Comparison of ENCODE assay signal across 1 cellular context in genomic region chr12:1812650-1813302, GRCh38.
TF ChIP-seq lines count a peak whose summit lies in the region.

No MANE protein-coding gene starts in this region.

TF ChIP-seq in HepG2, 621 proteins besides CTCF, POLR2A, EP300 and RAD21 (continued from another document and continues in another):
- TF ChIP-seq ARID3A (IDR thresholded peaks at IDR 0.05; ENCODE audit: low read depth, low read length), result no peak
- TF ChIP-seq MLLT10 (CRISPR knock-in tag; IDR thresholded peaks at IDR 0.05), result no peak
- no peak for TF ChIP-seq CHD4 (IDR thresholded peaks at IDR 0.05; ENCODE audit: borderline replicate concordance, low read length)
- TF ChIP-seq ZNF672 (CRISPR knock-in tag; IDR thresholded peaks at IDR 0.05), result no peak
- no peak for TF ChIP-seq ZNF18 (CRISPR knock-in tag; IDR thresholded peaks at IDR 0.05; ENCODE audit: insufficient replicate concordance)
- 0 out of 2 replicates have a peak, but pooled peaks have one; percentile 60 for TF ChIP-seq ZNF430 (CRISPR knock-in tag; IDR thresholded peaks at IDR 0.05)
- TF ChIP-seq HOXD1 (CRISPR knock-in tag; IDR thresholded peaks at IDR 0.05), result peak; percentile 44; the same call in 1 of the 2 replicates
- no peak for TF ChIP-seq ZNF782 (CRISPR knock-in tag; IDR thresholded peaks at IDR 0.05; ENCODE audit: borderline replicate concordance)
- peak; percentile 51; the same call in 1 of the 2 replicates for TF ChIP-seq POGK (CRISPR knock-in tag; conservative IDR thresholded peaks at IDR 0.05)
- TF ChIP-seq MNT (IDR thresholded peaks at IDR 0.05), result no peak
- no peak for TF ChIP-seq ZNF570 (CRISPR knock-in tag; IDR thresholded peaks at IDR 0.05; ENCODE audit: borderline replicate concordance)
- TF ChIP-seq LRRFIP1 (CRISPR knock-in tag; conservative IDR thresholded peaks at IDR 0.05), result no peak
- no peak for TF ChIP-seq ZNF674 (CRISPR knock-in tag; IDR thresholded peaks at IDR 0.05; ENCODE audit: low read depth)
- TF ChIP-seq ZNF589 (CRISPR knock-in tag; conservative IDR thresholded peaks at IDR 0.05), result no peak
- TF ChIP-seq ZMAT3 (CRISPR knock-in tag; conservative IDR thresholded peaks at IDR 0.05), result no peak
- TF ChIP-seq ZBTB33 (CRISPR knock-in tag; IDR thresholded peaks at IDR 0.05), result 0 out of 2 replicates have a peak, but pooled peaks have one; percentile 23
- no peak for TF ChIP-seq NCOA1 (CRISPR knock-in tag; IDR thresholded peaks at IDR 0.05)
- TF ChIP-seq NFKBIZ (CRISPR knock-in tag; IDR thresholded peaks at IDR 0.05), result no peak
- TF ChIP-seq TEAD2 (CRISPR knock-in tag; IDR thresholded peaks at IDR 0.05), result no peak
- no peak for TF ChIP-seq ZNF577 (CRISPR knock-in tag; IDR thresholded peaks at IDR 0.05; ENCODE audit: borderline replicate concordance, low read depth)
- TF ChIP-seq LCORL (IDR thresholded peaks at IDR 0.05), result no peak
- TF ChIP-seq LCORL (CRISPR knock-in tag; IDR thresholded peaks at IDR 0.05), result no peak
- TF ChIP-seq FOXK1 (CRISPR knock-in tag; IDR thresholded peaks at IDR 0.05; ENCODE audit: borderline replicate concordance, low read depth), result peak; percentile 69; the same call in 1 of the 2 replicates
- TF ChIP-seq ZNF24 (IDR thresholded peaks at IDR 0.05), result no peak
- no peak for TF ChIP-seq MAFF (IDR thresholded peaks at IDR 0.05; ENCODE audit: low read depth, low read length)
- no peak for TF ChIP-seq ZNF572 (CRISPR knock-in tag; IDR thresholded peaks at IDR 0.05)
- no peak for TF ChIP-seq NFAT5 (CRISPR knock-in tag; IDR thresholded peaks at IDR 0.05)
- TF ChIP-seq EED (CRISPR knock-in tag; IDR thresholded peaks at IDR 0.05), result no peak
- no peak for TF ChIP-seq NRL (CRISPR knock-in tag; IDR thresholded peaks at IDR 0.05; ENCODE audit: borderline replicate concordance)
- no peak for TF ChIP-seq FOXA1 (IDR thresholded peaks at IDR 0.05)
- TF ChIP-seq FOXA1 (CRISPR knock-in tag; IDR thresholded peaks at IDR 0.05), result no peak
- TF ChIP-seq MIER3 (CRISPR knock-in tag; IDR thresholded peaks at IDR 0.05; ENCODE audit: borderline replicate concordance), result peak; percentile 48; the same call in 1 of the 2 replicates
- TF ChIP-seq TEAD3 (CRISPR knock-in tag; optimal IDR thresholded peaks at IDR 0.05; ENCODE audit: borderline replicate concordance), result peak; percentile 60
- peak; percentile 50; the same call in 1 of the 2 replicates for TF ChIP-seq ZSCAN25 (CRISPR knock-in tag; IDR thresholded peaks at IDR 0.05)
- TF ChIP-seq ZFP36L1 (CRISPR knock-in tag; IDR thresholded peaks at IDR 0.05), result no peak
- TF ChIP-seq ZNF253 (CRISPR knock-in tag; IDR thresholded peaks at IDR 0.05; ENCODE audit: borderline replicate concordance), result no peak
- TF ChIP-seq PHF21A (CRISPR knock-in tag; IDR thresholded peaks at IDR 0.05), result peak; percentile 83
- no peak for TF ChIP-seq NFE2L2 (IDR thresholded peaks at IDR 0.05; ENCODE audit: low read length)
- TF ChIP-seq ZSCAN30 (CRISPR knock-in tag; IDR thresholded peaks at IDR 0.05), result no peak
- no peak for TF ChIP-seq ADNP (CRISPR knock-in tag; IDR thresholded peaks at IDR 0.05)
- TF ChIP-seq ZNF460 (CRISPR knock-in tag; IDR thresholded peaks at IDR 0.05; ENCODE audit: borderline replicate concordance), result no peak
- TF ChIP-seq ZNF546 (CRISPR knock-in tag; conservative IDR thresholded peaks at IDR 0.05), result no peak
- TF ChIP-seq ZNF691 (CRISPR knock-in tag; IDR thresholded peaks at IDR 0.05; ENCODE audit: borderline replicate concordance, low read depth), result peak; percentile 56
- no peak for TF ChIP-seq ZNF83 (CRISPR knock-in tag; IDR thresholded peaks at IDR 0.05; ENCODE audit: borderline replicate concordance)
- no peak for TF ChIP-seq JARID2 (CRISPR knock-in tag; IDR thresholded peaks at IDR 0.05; ENCODE audit: insufficient replicate concordance)
- no peak for TF ChIP-seq RNF219 (CRISPR knock-in tag; IDR thresholded peaks at IDR 0.05)
- 0 out of 2 replicates have a peak, but pooled peaks have one; percentile 17 for TF ChIP-seq SP5 (CRISPR knock-in tag; IDR thresholded peaks at IDR 0.05; ENCODE audit: borderline replicate concordance, low read depth)
- 0 out of 2 replicates have a peak, but pooled peaks have one; percentile 51 for TF ChIP-seq KDM1A (CRISPR knock-in tag; IDR thresholded peaks at IDR 0.05)
